ENCODE assay signal across 9 cellular contexts in the genomic region with DNA sequence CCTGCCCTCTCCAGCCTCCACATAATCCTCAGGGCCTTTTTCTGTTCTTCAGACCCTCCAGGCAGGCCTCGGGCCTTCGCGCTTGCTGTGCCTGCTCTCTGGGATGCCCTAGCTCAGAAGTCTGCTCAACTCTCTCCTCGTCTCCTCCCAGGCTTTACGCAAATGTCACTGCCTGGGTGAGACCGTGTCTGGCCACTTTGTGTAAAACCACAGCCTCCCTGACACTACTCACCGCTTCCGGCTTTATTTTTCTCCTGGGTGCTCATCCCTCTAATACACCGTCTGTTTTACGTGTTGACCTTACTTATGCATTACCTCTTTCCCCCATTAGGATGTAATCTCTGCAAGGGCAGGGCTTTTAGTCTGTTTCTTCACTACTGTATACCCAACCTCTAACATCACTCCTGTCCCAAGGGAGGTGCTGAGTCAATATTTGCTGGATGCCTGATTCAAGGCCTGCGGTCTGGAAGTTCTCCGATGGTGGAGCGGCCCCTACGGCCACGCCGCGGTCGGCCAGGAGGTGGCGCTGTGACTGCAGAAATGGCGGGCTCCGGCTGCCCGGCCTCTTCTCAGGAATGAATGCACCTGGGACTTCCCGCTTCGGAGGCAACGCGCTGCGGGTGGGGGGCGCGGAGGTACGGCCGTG. TPM values are rescaled to one million over a fixed set of nuclear protein-coding genes. Genes with fewer than 3 reads are reported as not detected.
DNase-seq lines count a peak whose midpoint lies in the region; ATAC-seq and TF ChIP-seq lines count a peak whose summit lies in the region.
"Had no signal": no experiment of that assay in that cellular context is flagged by ENCODE, and none has a peak within 500 bp of the region (broad histone marks: within the 10 kb centered on the region; RNA-seq: fewer than 3 reads in every experiment).

No MANE protein-coding gene starts in this region.

- CTCF ChIA-PET in PC-3 (lab: Charles Lee) = no interaction called here

- H3K9me2 ChIP-seq in PC-3 (replicated peaks; ENCODE audit: low read length) = no peaks in the 10 kb centered on the region

- ATAC-seq in PC-3 = peak; percentile 98
- peak; percentile 81 to 82 for ATAC-seq in activated T-cell treated with anti-CD3 and anti-CD28 coated beads, Interleukin-2, amount 50 U/mL, for 72 hours (replicated peaks in 1 of 2)
- peak; percentile 54 to 74 for ATAC-seq in natural killer cell treated with Interleukin-12 subunit alpha and Interleukin-12 subunit beta and Interleukin-15 and Interleukin-18, amount 100 ng/mL, for 72 hours

- intact Hi-C loops in PC-3 (cut with micrococcal nuclease) = loop anchor here (1.0 to 5.0 kb wide), 7 partner anchors 53 to 627 kb away; a partner anchor contains a TSS

- DNase-seq in NCI-H1694 (lab: John Stamatoyannopoulos, UW) = peak; percentile 16
- DNase-seq in NCI-H1694 treated with DMSO at 0.1 percent for 48 hours (lab: John Stamatoyannopoulos, UW) = no peak
- DNase-seq in KBM-7 = peak; percentile 75
- DNase-seq in PC-3 = peak; percentile 99
- peak; percentile 74 to 88 for DNase-seq in activated T-cell treated with anti-CD3 and anti-CD28 coated beads, Interleukin-2, amount 50 U/mL, for 72 hours
- peak; percentile 89 to 95 for DNase-seq in fibroblast of lung (ENCODE audit: low read depth in 2 of 2)
- DNase-seq in natural killer cell treated with Interleukin-12 subunit alpha and Interleukin-12 subunit beta and Interleukin-15 and Interleukin-18, amount 100 ng/mL, for 72 hours (ENCODE audit: low spot score) = peak; percentile 68
- DNase-seq in stimulated activated naive CD4-positive, alpha-beta T cell (lab: John Stamatoyannopoulos, UW) = peak; percentile 18 to 55 (median 36)

- H3K4me3 ChIP-seq in PC-3 (ENCODE audit: low read length) (no peak overlapping the region), fibroblast of lung (replicated peaks in 1 of 4; ENCODE audit: control extremely low read depth in 1 of 4, insufficient read depth in 1 of 4, low read depth in 3 of 4, low read length in 4 of 4) (no peak overlapping the region)

- no peaks in the 10 kb centered on the region for H3K36me3 Mint-ChIP-seq in activated T-cell treated with anti-CD3 and anti-CD28 coated beads, Interleukin-2, amount 50 U/mL, for 72 hours (ENCODE audit: insufficient read depth in 2 of 2)
- H3K36me3 Mint-ChIP-seq in natural killer cell treated with Interleukin-12 subunit alpha and Interleukin-12 subunit beta and Interleukin-15 and Interleukin-18, amount 100 ng/mL, for 72 hours = no peaks in the 10 kb centered on the region

- peak; percentile 99 for TF ChIP-seq CTCF in PC-3 (conservative IDR thresholded peaks at IDR 0.05; ENCODE audit: low read depth, low read length)
- TF ChIP-seq CTCF in fibroblast of lung (conservative IDR thresholded peaks at IDR 0.05 in 1 of 2, IDR thresholded peaks at IDR 0.05 in 1 of 2; ENCODE audit: low read depth in 1 of 2, low read length in 2 of 2) = peak; percentile 95

- H3K27ac ChIP-seq in PC-3 (ENCODE audit: low read length) (peak overlapping the region; percentile 78), fibroblast of lung (ENCODE audit: insufficient read depth, low read length) (no peak overlapping the region)

- peak overlapping the region; percentile 21; the same call in 1 of the 2 replicates for H3K9ac ChIP-seq in PC-3 (ENCODE audit: low read length)
- no peak overlapping the region for H3K9ac ChIP-seq in fibroblast of lung (ENCODE audit: insufficient read depth, low read length)

- no peaks in the 10 kb centered on the region for H3K4me1 Mint-ChIP-seq in activated T-cell treated with anti-CD3 and anti-CD28 coated beads, Interleukin-2, amount 50 U/mL, for 72 hours (ENCODE audit: low read depth)
- H3K4me1 Mint-ChIP-seq in natural killer cell treated with Interleukin-12 subunit alpha and Interleukin-12 subunit beta and Interleukin-15 and Interleukin-18, amount 100 ng/mL, for 72 hours (ENCODE audit: low read depth in 2 of 2) = peaks cover 2 to 10% of the 10 kb centered on the region in 2 donors

- H3K9me3 Mint-ChIP-seq in activated T-cell treated with anti-CD3 and anti-CD28 coated beads, Interleukin-2, amount 50 U/mL, for 72 hours = no peaks in the 10 kb centered on the region
- no peaks in the 10 kb centered on the region for H3K9me3 Mint-ChIP-seq in natural killer cell treated with Interleukin-12 subunit alpha and Interleukin-12 subunit beta and Interleukin-15 and Interleukin-18, amount 100 ng/mL, for 72 hours
- H3K9me3 Mint-ChIP-seq: stimulated activated naive CD8-positive, alpha-beta T cell treated with anti-CD3 and anti-CD28 coated beads, Interleukin-15, Interleukin-2, amounts not matched to agents 100 ng/mL and 50 ng/mL, for 24 hours had no signal

- no peak overlapping the region for H3K27ac Mint-ChIP-seq in activated T-cell treated with anti-CD3 and anti-CD28 coated beads, Interleukin-2, amount 50 U/mL, for 72 hours
- H3K27ac Mint-ChIP-seq in natural killer cell treated with Interleukin-12 subunit alpha and Interleukin-12 subunit beta and Interleukin-15 and Interleukin-18, amount 100 ng/mL, for 72 hours = no peak overlapping the region
- H3K27ac Mint-ChIP-seq: stimulated activated naive CD8-positive, alpha-beta T cell treated with anti-CD3 and anti-CD28 coated beads, Interleukin-15, Interleukin-2, amounts not matched to agents 100 ng/mL and 50 ng/mL, for 24 hours had no signal

- H3K4me3 Mint-ChIP-seq in activated T-cell treated with anti-CD3 and anti-CD28 coated beads, Interleukin-2, amount 50 U/mL, for 72 hours = no peak overlapping the region
- H3K4me3 Mint-ChIP-seq in natural killer cell treated with Interleukin-12 subunit alpha and Interleukin-12 subunit beta and Interleukin-15 and Interleukin-18, amount 100 ng/mL, for 72 hours = no peak overlapping the region
- H3K4me3 Mint-ChIP-seq: stimulated activated naive CD8-positive, alpha-beta T cell treated with anti-CD3 and anti-CD28 coated beads, Interleukin-15, Interleukin-2, amounts not matched to agents 100 ng/mL and 50 ng/mL, for 24 hours had no signal

- H3K9me3 ChIP-seq in PC-3 (ENCODE audit: low read length) (no peaks in the 10 kb centered on the region), fibroblast of lung (ENCODE audit: control insufficient read depth, insufficient read depth, low read depth, low read length) (no peaks in the 10 kb centered on the region)

- H3K27me3 ChIP-seq in PC-3 (ENCODE audit: low read length) = no peaks in the 10 kb centered on the region
- peaks cover 12% of the 10 kb centered on the region for H3K27me3 ChIP-seq in fibroblast of lung (ENCODE audit: control insufficient read depth, insufficient read depth, low read length)

- no peaks in the 10 kb centered on the region for H4K20me1 ChIP-seq in PC-3 (ENCODE audit: low read length)
- H4K20me1 ChIP-seq in fibroblast of lung (ENCODE audit: control insufficient read depth, extremely low read depth, insufficient read depth, low read length) = no peaks in the 10 kb centered on the region

- H2AFZ ChIP-seq in PC-3 (ENCODE audit: low read length) = no peak overlapping the region
- H2AFZ ChIP-seq in fibroblast of lung (ENCODE audit: low read length) = no peak overlapping the region

- no peaks in the 10 kb centered on the region for H3K79me2 ChIP-seq in PC-3 (ENCODE audit: low read length)
- no peaks in the 10 kb centered on the region for H3K79me2 ChIP-seq in fibroblast of lung (ENCODE audit: control insufficient read depth, insufficient read depth, low read length)

- no peaks in the 10 kb centered on the region for H3K36me3 ChIP-seq in PC-3 (ENCODE audit: low read depth, low read length)
- no peaks in the 10 kb centered on the region for H3K36me3 ChIP-seq in fibroblast of lung (ENCODE audit: control insufficient read depth, insufficient read depth, low read length)

- H3K4me1 ChIP-seq in PC-3 (ENCODE audit: insufficient read depth, low read length) = peaks cover 10% of the 10 kb centered on the region
- peaks cover 7% of the 10 kb centered on the region for H3K4me1 ChIP-seq in fibroblast of lung (ENCODE audit: control insufficient read depth, extremely low read depth, insufficient read depth, low read length)

- H3K4me2 ChIP-seq in PC-3 (ENCODE audit: low read length) (peak overlapping the region; percentile 61), fibroblast of lung (ENCODE audit: extremely low read depth, insufficient read depth, low read length) (no peak overlapping the region)

- no peaks in the 10 kb centered on the region for H3F3A ChIP-seq in PC-3 (ENCODE audit: low read length, unreplicated experiment)

- POLR2A ChIA-PET in PC-3 (lab: Charles Lee; ENCODE audit: unreplicated experiment) = no interaction called here

- H3K27me3 Mint-ChIP-seq in activated T-cell treated with anti-CD3 and anti-CD28 coated beads, Interleukin-2, amount 50 U/mL, for 72 hours (ENCODE audit: low read depth) = peaks cover 22% of the 10 kb centered on the region
- peaks cover 37 to 45% of the 10 kb centered on the region in 2 donors for H3K27me3 Mint-ChIP-seq in natural killer cell treated with Interleukin-12 subunit alpha and Interleukin-12 subunit beta and Interleukin-15 and Interleukin-18, amount 100 ng/mL, for 72 hours

- in situ Hi-C loops in KBM-7 (cut with MboI; ENCODE audit: low pct_unique_long_range_greater_than_20kb, low sequenced_read_pairs) = loop anchor here (25.0 kb wide), 1 partner anchor 631 kb away; no protein-coding TSS in a partner anchor

- no TSS peak for BruUV-seq in PC-3 (replicated peaks; lab: Mats Ljungman, UMichigan)

RNA-seq across cellular contexts. Expression of a gene that starts 58.2 kb away (rescaled TPM):
- total RNA-seq in PC-3 (2014; rRNA removed) (not detected in 2 replicates), fibroblast of lung (105 and 292 TPM in 2 replicates)
- 1 to 10 TPM; 1.3 to 4.0 TPM for total RNA-seq in activated T-cell treated with anti-CD3 and anti-CD28 coated beads, Interleukin-2, amount 50 U/mL, for 72 hours
- 824 and 1,700 TPM in 2 replicates for polyA plus RNA-seq in fibroblast of lung
- polyA plus RNA-seq in fibroblast of lung (2012) = 595 and 805 TPM in 2 replicates
- 1,722 and 2,470 TPM in 2 replicates for polyA minus RNA-seq in fibroblast of lung (ENCODE audit: low replicate concordance)
- not detected for total RNA-seq in natural killer cell treated with Interleukin-12 subunit alpha and Interleukin-12 subunit beta and Interleukin-15 and Interleukin-18, amount 100 ng/mL, for 72 hours

Comparison
In these comparisons a context has a peak if more than half of its experiments do, and no peak if none do; other contexts are left out.
1. RNA of a gene that starts 58.2 kb away (total RNA-seq): 105 to 292 TPM in fibroblast of lung; 1.3 to 4.0 TPM in activated T-cell treated with anti-CD3 and anti-CD28 coated beads, Interleukin-2, amount 50 U/mL, for 72 hours, not detected in natural killer cell treated with Interleukin-12 subunit alpha and Interleukin-12 subunit beta and Interleukin-15 and Interleukin-18, amount 100 ng/mL, for 72 hours and not detected in PC-3; every median in the first group is over 10 times any median in the second.
2. Peak in every context shown above with its lines, with median percentiles within 50 percentile points of each other: ATAC-seq.